8 cellular contexts compared by ENCODE assay signal in genomic region chr3:172836390-172836997, GRCh38.
DNase-seq lines count a peak whose midpoint lies in the region; ATAC-seq and TF ChIP-seq lines count a peak whose summit lies in the region.

No MANE protein-coding gene starts in this region.

- peak; percentile 48 for ATAC-seq in Right ventricle myocardium inferior
- peak; percentile 55 for ATAC-seq in HG03039 (IDR thresholded peaks at IDR 0.05; ENCODE audit: unreplicated experiment)
- peak; percentile 39 for ATAC-seq in left colon
- no peak for ATAC-seq in aorta (ENCODE audit: low FRiP score)

- in situ Hi-C loops in brain microvascular endothelial cell (cut with HindIII; ENCODE audit: low pct_ligation_motif_present, low sequenced_read_pairs) = no loop called here

- H3K36me3 ChIP-seq in brain microvascular endothelial cell (replicated peaks) = no peaks in the 10 kb centered on the region
- H3K36me3 ChIP-seq in aorta (ENCODE audit: control insufficient read depth in 1 of 2, insufficient read depth in 2 of 2, low read length in 1 of 2) = no peaks in the 10 kb centered on the region

- H3K27me3 ChIP-seq in brain microvascular endothelial cell (replicated peaks) (no peaks in the 10 kb centered on the region), aorta (ENCODE audit: control insufficient read depth in 1 of 2, insufficient read depth in 2 of 2, low read length in 1 of 2) (no peaks in the 10 kb centered on the region)

- no peaks in the 10 kb centered on the region for H3K9me3 ChIP-seq in aorta (ENCODE audit: control insufficient read depth, low read length)

- H3K4me3 ChIP-seq in brain microvascular endothelial cell (ENCODE audit: low read depth, low read length) (no peak overlapping the region), aorta (ENCODE audit: low read length in 2 of 2) (no peak overlapping the region)

- 50 to 51% methylated on average over 6 of the region's 6 CpGs for WGBS in aorta, 2 donors

- DNase-seq in Right ventricle myocardium inferior (ENCODE audit: missing footprints) = no peak
- DNase-seq in cardiac septum (ENCODE audit: low spot score) = no peak
- DNase-seq in NCI-H460 (ENCODE audit: extremely low read depth, low read depth) = peak; percentile 45
- peak; percentile 66 for DNase-seq in brain microvascular endothelial cell
- peak in 1 of 2 donors; percentile 44 for DNase-seq in left colon
- DNase-seq in aorta = no peak
- DNase-seq in effector CD8-positive, alpha-beta T cell (lab: John Stamatoyannopoulos, UW) = no peak

- peak; percentile 74 for TF ChIP-seq CTCF in brain microvascular endothelial cell (IDR thresholded peaks at IDR 0.05; ENCODE audit: low read depth, low read length, missing control alignments)

- H3K4me1 ChIP-seq in aorta (ENCODE audit: control insufficient read depth in 1 of 2, insufficient read depth in 2 of 2, low read length in 2 of 2) = no peaks in the 10 kb centered on the region

- H3K27ac ChIP-seq in brain microvascular endothelial cell (no peak overlapping the region), aorta (ENCODE audit: low read depth in 1 of 2, low read length in 2 of 2) (no peak overlapping the region)

- intact Hi-C loops in Right ventricle myocardium inferior (cut with DNase I) (loop anchor here (5.0 to 10.0 kb wide), 2 partner anchors 148 to 211 kb away; no protein-coding TSS in a partner anchor), cardiac septum (cut with DNase I) (loop anchor here (2.0 to 10.0 kb wide), 2 partner anchors 148 to 208 kb away; no protein-coding TSS in a partner anchor), left colon (cut with DNase I, micrococcal nuclease) (loop anchor here in 1 of 2 donors (10.0 kb wide), 1 partner anchor 208 kb away; no protein-coding TSS in a partner anchor), aorta (cut with DNase I) (loop anchor here in 1 of 2 donors (5.0 kb wide), 1 partner anchor 211 kb away; no protein-coding TSS in a partner anchor)

Comparison
In these comparisons a context has a peak if more than half of its experiments do, and no peak if none do; other contexts are left out.
1. DNase-seq: peak in NCI-H460 (single experiment) and brain microvascular endothelial cell (single experiment); none in Right ventricle myocardium inferior (single experiment), cardiac septum (single experiment), aorta (0 of 2) and effector CD8-positive, alpha-beta T cell (single experiment).